In genomic region chr12:41891226-41891625, GRCh38 we compare ENCODE assay signal across 33 cellular contexts.
"Had no signal": no experiment of that assay in that cellular context is flagged by ENCODE, and none has a peak within 500 bp of the region (broad histone marks: within the 10 kb centered on the region; RNA-seq: fewer than 3 reads in every experiment).

No MANE protein-coding gene starts in this region.

- H3K4me3 ChIP-seq: adrenal gland, ascending aorta, body of pancreas, breast epithelium, cardiac muscle cell had no signal

- FAIRE-seq: astrocyte, bronchial epithelial cell had no signal

- H3K27me3 ChIP-seq: adrenal gland, ascending aorta, body of pancreas, brain microvascular endothelial cell, breast epithelium, cardiac muscle cell had no signal

- H3K4me1 ChIP-seq: adrenal gland, ascending aorta, body of pancreas, breast epithelium had no signal

- DNase-seq: activated effector memory CD4-positive, alpha-beta T cell treated with anti-CD3 and anti-CD28 coated beads, Interleukin-2, amount 50 U/mL, for 16 hours; activated effector memory CD4-positive, alpha-beta T cell treated with Interleukin-2 at 50 U/mL for 16 hours; activated gamma-delta T cell; activated gamma-delta T cell treated with Interleukin-2 at 50 U/mL for 16 hours; activated naive CD4-positive, alpha-beta T cell; activated naive CD4-positive, alpha-beta T cell treated with anti-CD3 and anti-CD28 coated beads for 36 hours; activated naive CD4-positive, alpha-beta T cell treated with anti-CD3 and anti-CD28 coated beads, Interleukin-2, amount 10 ng/mL, durations not matched to agents 7 days and 5 days; activated naive CD4-positive, alpha-beta T cell treated with anti-CD3 and anti-CD28 coated beads, Interleukin-2, amount 50 U/mL, for 16 hours; activated naive CD4-positive, alpha-beta T cell treated with Interleukin-2 at 50 U/mL for 16 hours; activated naive CD8-positive, alpha-beta T cell treated with anti-CD3 and anti-CD28 coated beads for 36 hours; activated naive CD8-positive, alpha-beta T cell treated with anti-CD3 and anti-CD28 coated beads, Interleukin-2, amount 10 ng/mL, durations not matched to agents 7 days and 5 days; activated naive CD8-positive, alpha-beta T cell treated with anti-CD3 and anti-CD28 coated beads, Interleukin-2, amount 50 U/mL, for 24 hours; activated T-cell treated with anti-CD3 and anti-CD28 coated beads, Interleukin-2, amount 50 U/mL, for 24 hours; activated T-cell treated with anti-CD3 and anti-CD28 coated beads, Interleukin-2, amount 50 U/mL, for 4 hours; activated T-cell treated with anti-CD3 and anti-CD28 coated beads, Interleukin-2, amount 50 U/mL, for 48 hours; activated T-cell treated with anti-CD3 and anti-CD28 coated beads, Interleukin-2, amount 50 U/mL, for 72 hours; adrenal gland; amniotic stem cell; amygdala; anterior cingulate cortex; aorta; body of pancreas; brain microvascular endothelial cell; caudate nucleus; central memory CD4-positive, alpha-beta T cell; cerebellar nuclear complex had no signal

- H3K9me3 ChIP-seq: adrenal gland, body of pancreas, breast epithelium had no signal

- H3K27ac ChIP-seq: adrenal gland, ascending aorta, body of pancreas, brain microvascular endothelial cell, breast epithelium, cardiac muscle cell had no signal

- ATAC-seq: activated naive CD4-positive, alpha-beta T cell treated with anti-CD3 and anti-CD28 coated beads, Interleukin-2, amount 50 U/mL, for 72 hours; activated naive CD8-positive, alpha-beta T cell treated with anti-CD3 and anti-CD28 coated beads, Interleukin-2, amount 50 U/mL, for 24 hours; activated T-cell treated with anti-CD3 and anti-CD28 coated beads, Interleukin-2, amount 50 U/mL, for 4 hours; activated T-cell treated with anti-CD3 and anti-CD28 coated beads, Interleukin-2, amount 50 U/mL, for 72 hours; activated T-helper 17 cell treated with anti-CD3 and anti-CD28 coated beads, Interleukin-2, amount 50 U/mL, for 72 hours; body of pancreas had no signal

- H3K36me3 ChIP-seq: adrenal gland, ascending aorta, brain microvascular endothelial cell, breast epithelium, cardiac muscle cell had no signal
